Comparison of ENCODE assay signal across 1 cellular context in genomic region chr4:169010125-169011023, GRCh38.
TF ChIP-seq lines count a peak whose summit lies in the region.

Gene CBR4, minus strand, starts transcription at chr4:169010255. Its CDS starts 166 bp downstream, at chr4:169010089.

TF ChIP-seq in HepG2, 621 proteins besides CTCF, POLR2A, EP300 and RAD21 (continued from another document and continues in another):
- TF ChIP-seq ZBTB46 (CRISPR knock-in tag; IDR thresholded peaks at IDR 0.05; ENCODE audit: borderline replicate concordance) (no peak), SOX6 (IDR thresholded peaks at IDR 0.05) (no peak), SOX6 (CRISPR knock-in tag; IDR thresholded peaks at IDR 0.05) (peak; percentile 17; the same call in 1 of the 2 replicates), ZBTB14 (CRISPR knock-in tag; IDR thresholded peaks at IDR 0.05) (no peak), NR2C2 (CRISPR knock-in tag; IDR thresholded peaks at IDR 0.05; ENCODE audit: borderline replicate concordance) (peak; percentile 47; the same call in 1 of the 2 replicates), ZNF362 (CRISPR knock-in tag; IDR thresholded peaks at IDR 0.05; ENCODE audit: borderline replicate concordance) (peak; percentile 76), CCDC6 (CRISPR knock-in tag; IDR thresholded peaks at IDR 0.05) (0 out of 2 replicates have a peak, but pooled peaks have one; percentile 50), PAX8 (CRISPR knock-in tag; IDR thresholded peaks at IDR 0.05; ENCODE audit: borderline replicate concordance) (no peak), HNF4G (IDR thresholded peaks at IDR 0.05; ENCODE audit: borderline replicate concordance, low read depth, low read length) (no peak), HNF4G (CRISPR knock-in tag; IDR thresholded peaks at IDR 0.05; ENCODE audit: borderline replicate concordance, low read depth) (no peak), ONECUT2 (CRISPR knock-in tag; IDR thresholded peaks at IDR 0.05) (0 out of 2 replicates have a peak, but pooled peaks have one; percentile 11), FOXJ3 (CRISPR knock-in tag; IDR thresholded peaks at IDR 0.05; ENCODE audit: borderline replicate concordance) (no peak), ZNF687 (CRISPR knock-in tag; IDR thresholded peaks at IDR 0.05) (peak; percentile 76; the same call in 1 of the 2 replicates), ATF2 (CRISPR knock-in tag; IDR thresholded peaks at IDR 0.05) (peak; percentile 32; the same call in 1 of the 2 replicates), TBP (CRISPR knock-in tag; IDR thresholded peaks at IDR 0.05) (no peak), GMEB1 (CRISPR knock-in tag; IDR thresholded peaks at IDR 0.05; ENCODE audit: borderline replicate concordance) (peak; percentile 99), HHEX (CRISPR knock-in tag; IDR thresholded peaks at IDR 0.05) (no peak), GTF3A (CRISPR knock-in tag; conservative IDR thresholded peaks at IDR 0.05) (peak; percentile 65; the same call in 1 of the 2 replicates), DRAP1 (CRISPR knock-in tag; IDR thresholded peaks at IDR 0.05) (peak; percentile 83), ATF4 (CRISPR knock-in tag; IDR thresholded peaks at IDR 0.05) (0 out of 4 replicates have a peak, but pooled peaks of 1 of the 2 experiments have one; percentile 7), ARID5B (CRISPR knock-in tag; IDR thresholded peaks at IDR 0.05) (peak; percentile 17; the same call in 1 of the 2 replicates), ZBTB8A (CRISPR knock-in tag; IDR thresholded peaks at IDR 0.05; ENCODE audit: borderline replicate concordance, low read depth) (no peak), ZNF841 (CRISPR knock-in tag; IDR thresholded peaks at IDR 0.05; ENCODE audit: borderline replicate concordance) (no peak), ZNF574 (CRISPR knock-in tag; IDR thresholded peaks at IDR 0.05) (peak; percentile 86), IKZF4 (CRISPR knock-in tag; IDR thresholded peaks at IDR 0.05; ENCODE audit: borderline replicate concordance, low read depth, not compliant biosample characterization) (no peak), HDAC2 (CRISPR knock-in tag; IDR thresholded peaks at IDR 0.05) (no peak), CREM (IDR thresholded peaks at IDR 0.05) (peak; percentile 97), CREM (CRISPR knock-in tag; IDR thresholded peaks at IDR 0.05) (no peak), TGIF2 (CRISPR knock-in tag; IDR thresholded peaks at IDR 0.05) (no peak), ZKSCAN1 (IDR thresholded peaks at IDR 0.05; ENCODE audit: low read length) (no peak), ZNF773 (CRISPR knock-in tag; IDR thresholded peaks at IDR 0.05; ENCODE audit: borderline replicate concordance) (no peak), TEAD2 (CRISPR knock-in tag; IDR thresholded peaks at IDR 0.05) (no peak), ZNF607 (CRISPR knock-in tag; IDR thresholded peaks at IDR 0.05; ENCODE audit: borderline replicate concordance) (peak; percentile 16; the same call in 1 of the 2 replicates)
